Comparison of ENCODE assay signal across 25 cellular contexts in the genomic region with DNA sequence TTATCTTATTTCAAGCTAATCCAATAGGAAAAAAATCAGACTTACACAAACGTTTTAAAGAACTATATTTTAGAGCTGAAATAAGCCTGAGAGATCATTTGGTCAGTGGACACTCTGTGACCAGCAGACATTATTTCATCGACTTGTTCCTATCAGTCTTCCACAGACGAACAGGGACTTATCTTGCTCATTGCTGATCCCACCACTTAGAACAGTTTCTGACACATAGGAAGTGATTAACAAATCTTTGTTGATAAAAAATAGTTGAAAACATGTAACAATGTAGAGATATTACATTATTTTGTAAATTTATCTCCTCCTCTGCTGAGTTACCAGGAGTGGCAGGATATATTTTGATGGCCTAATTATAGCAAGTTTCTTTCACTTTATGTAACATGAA.
"Had no signal": no experiment of that assay in that cellular context is flagged by ENCODE, and none has a peak within 500 bp of the region (broad histone marks: within the 10 kb centered on the region; RNA-seq: fewer than 3 reads in every experiment).

No MANE protein-coding gene starts in this region.

- H3K27ac Mint-ChIP-seq: activated CD4-positive, alpha-beta T cell treated with anti-CD3 and anti-CD28 coated beads for 36 hours; activated CD8-positive, alpha-beta T cell treated with anti-CD3 and anti-CD28 coated beads for 36 hours; activated naive CD4-positive, alpha-beta T cell treated with anti-CD3 and anti-CD28 coated beads, Interleukin-2, amount 50 U/mL, for 24 hours; IgD-negative memory B cell; T-helper 17 cell had no signal

- FAIRE-seq: bronchial epithelial cell had no signal

- H3K4me2 ChIP-seq: KMS-11 had no signal

- H3K4me3 ChIP-seq: ascending aorta, body of pancreas, Peyer's patch had no signal

- H3K27me3 Mint-ChIP-seq: activated CD4-positive, alpha-beta T cell treated with anti-CD3 and anti-CD28 coated beads for 36 hours; activated CD8-positive, alpha-beta T cell treated with anti-CD3 and anti-CD28 coated beads for 36 hours; activated naive CD4-positive, alpha-beta T cell treated with anti-CD3 and anti-CD28 coated beads, Interleukin-2, amount 50 U/mL, for 24 hours; central memory CD8-positive, alpha-beta T cell; IgD-negative memory B cell; T-helper 17 cell had no signal

- H3K4me1 ChIP-seq: ascending aorta, body of pancreas had no signal

- H3K27ac ChIP-seq: ascending aorta, body of pancreas, KMS-11, WERI-Rb-1 had no signal

- H3K27me3 ChIP-seq: ascending aorta, body of pancreas, Peyer's patch had no signal

- H3K4me1 Mint-ChIP-seq: activated CD4-positive, alpha-beta T cell treated with anti-CD3 and anti-CD28 coated beads for 36 hours; activated naive CD4-positive, alpha-beta T cell treated with anti-CD3 and anti-CD28 coated beads, Interleukin-2, amount 50 U/mL, for 24 hours; central memory CD8-positive, alpha-beta T cell; IgD-negative memory B cell had no signal

- H3K9me3 ChIP-seq: ascending aorta, body of pancreas, Peyer's patch had no signal

- H3K9ac ChIP-seq: KMS-11 had no signal

- DNase-seq: activated CD4-positive, alpha-beta T cell treated with anti-CD3 and anti-CD28 coated beads for 36 hours; activated CD8-positive, alpha-beta memory T cell treated with anti-CD3 and anti-CD28 coated beads, Interleukin-2, amount 50 U/mL, for 4 hours; activated CD8-positive, alpha-beta T cell treated with anti-CD3 and anti-CD28 coated beads for 36 hours; activated naive CD4-positive, alpha-beta T cell; amniotic stem cell; body of pancreas; MV-4-11; NCI-H1092 treated with DMSO at 0.1 percent for 48 hours; NCI-H1436; NCI-H1694 treated with DMSO at 0.1 percent for 48 hours; NCI-H2029 treated with DMSO at 0.1 percent for 48 hours; NCI-H510A treated with DMSO at 0.1 percent for 48 hours; NCI-H69; NK-92 treated with Interleukin-12 subunit alpha and Interleukin-12 subunit beta, amount 100 ng/mL, for 24 hours; Peyer's patch; SHP77 treated with DMSO at 0.1 percent for 48 hours; T-helper 17 cell; T-helper 9 cell; WERI-Rb-1 had no signal

- H3K4me3 Mint-ChIP-seq: activated CD4-positive, alpha-beta T cell treated with anti-CD3 and anti-CD28 coated beads for 36 hours; activated CD8-positive, alpha-beta T cell treated with anti-CD3 and anti-CD28 coated beads for 36 hours; activated naive CD4-positive, alpha-beta T cell treated with anti-CD3 and anti-CD28 coated beads, Interleukin-2, amount 50 U/mL, for 24 hours; central memory CD8-positive, alpha-beta T cell; IgD-negative memory B cell; T-helper 17 cell had no signal

- H3K9me3 Mint-ChIP-seq: activated CD8-positive, alpha-beta T cell treated with anti-CD3 and anti-CD28 coated beads for 36 hours; activated naive CD4-positive, alpha-beta T cell treated with anti-CD3 and anti-CD28 coated beads, Interleukin-2, amount 50 U/mL, for 24 hours; central memory CD8-positive, alpha-beta T cell; IgD-negative memory B cell had no signal
